1 cellular context compared by ENCODE assay signal in genomic region chr16:62639890-62640289, GRCh38.
TF ChIP-seq lines count a peak whose summit lies in the region.

No MANE protein-coding gene starts in this region.

TF ChIP-seq in HepG2, 621 proteins besides CTCF, POLR2A, EP300 and RAD21 (continued from another document):
- no peak for TF ChIP-seq ZNF512 (CRISPR knock-in tag; IDR thresholded peaks at IDR 0.05)
